Comparison of ENCODE assay signal across 8 cellular contexts in the genomic region with DNA sequence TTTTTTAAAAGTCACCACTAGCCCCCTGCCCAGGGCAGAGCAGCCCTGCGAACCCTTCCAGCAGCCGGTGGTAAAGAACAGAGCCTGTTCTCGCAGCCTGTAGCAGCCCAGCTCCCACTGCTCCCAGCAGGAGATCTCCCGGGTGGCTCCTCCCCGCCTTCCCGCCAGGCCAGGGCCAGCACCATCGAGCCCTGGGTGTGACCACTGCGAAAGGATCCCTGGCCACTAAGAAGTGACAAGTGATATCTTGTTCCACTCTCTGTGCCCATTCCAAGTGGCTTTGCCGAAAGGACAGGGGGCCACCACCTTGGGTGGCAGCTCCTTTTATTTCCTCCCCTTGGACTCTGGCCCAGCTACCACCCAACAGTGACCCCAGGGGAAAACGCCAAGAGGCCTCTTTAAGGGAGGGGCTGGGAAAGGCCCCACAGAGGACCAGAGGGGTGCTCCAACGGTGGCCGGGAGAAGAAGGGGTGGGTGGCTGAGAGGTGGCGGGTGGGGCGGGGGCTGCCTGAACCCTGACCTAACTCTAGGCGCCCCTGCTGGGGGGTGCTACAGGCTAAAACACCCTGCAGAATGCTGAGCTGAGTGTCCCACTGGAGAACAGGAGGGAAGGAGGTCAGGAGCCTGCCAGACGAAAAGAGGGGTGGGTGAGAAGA. TPM values are rescaled to one million over a fixed set of nuclear protein-coding genes. Genes with fewer than 3 reads are reported as not detected.
DNase-seq lines count a peak whose midpoint lies in the region; ATAC-seq and TF ChIP-seq lines count a peak whose summit lies in the region.

No MANE protein-coding gene starts in this region.

- CTCF ChIA-PET in activated CD4-positive, alpha-beta memory T cell treated with anti-CD3 and anti-CD28 coated beads for 36 hours (lab: Charles Lee): interaction anchor here (0.6 to 1.8 kb wide), 3 partner anchors 24 to 128 kb away, joined by 3 to 11 read pairs (median 3); no protein-coding TSS in a partner anchor

- no peaks in the 10 kb centered on the region; the same call in 1 of the 2 replicates for H3K79me2 ChIP-seq in H9 (ENCODE audit: insufficient read depth, low read length)

- POLR2A ChIA-PET in activated CD4-positive, alpha-beta memory T cell treated with anti-CD3 and anti-CD28 coated beads for 36 hours (lab: Charles Lee): interaction anchor here (0.8 to 3.3 kb wide), 2 partner anchors 13 to 24 kb away, joined by 3 to 19 read pairs; no protein-coding TSS in a partner anchor

- H3K9me3 ChIP-seq in H9 (ENCODE audit: control insufficient read depth, low read depth, low read length): no peaks in the 10 kb centered on the region
- H3K9me3 ChIP-seq in heart right ventricle: no peaks in the 10 kb centered on the region
- no peaks in the 10 kb centered on the region for H3K9me3 ChIP-seq in sigmoid colon

- peak; percentile 15 to 70 (median 50) for ATAC-seq in heart right ventricle
- no peak for ATAC-seq in omental fat pad (ENCODE audit: low FRiP score)
- ATAC-seq in GM18870 (IDR thresholded peaks at IDR 0.05; ENCODE audit: unreplicated experiment): no peak

- no peak overlapping the region for H3T11ph ChIP-seq in H9 (ENCODE audit: low read length)

- no peak overlapping the region for H4K5ac ChIP-seq in H9 (ENCODE audit: insufficient read length, low read depth, low read length)

- no peak overlapping the region for H3K9ac ChIP-seq in H9 (ENCODE audit: extremely low read depth, insufficient read length, low read length)

- H2BK15ac ChIP-seq in H9 (ENCODE audit: low read depth, low read length): no peak overlapping the region

- H3K36me3 Mint-ChIP-seq in H9 (ENCODE audit: insufficient read depth in 1 of 3, low read depth in 3 of 3): no peaks in the 10 kb centered on the region
- peaks cover 2% of the 10 kb centered on the region for H3K36me3 Mint-ChIP-seq in activated CD4-positive, alpha-beta memory T cell treated with anti-CD3 and anti-CD28 coated beads for 36 hours

- H4K20me1 ChIP-seq in H9 (ENCODE audit: control insufficient read depth, insufficient read depth, insufficient read length): peaks cover 6% of the 10 kb centered on the region

- intact Hi-C loops in activated CD4-positive, alpha-beta memory T cell treated with anti-CD3 and anti-CD28 coated beads for 36 hours (cut with micrococcal nuclease): no loop called here
- intact Hi-C loops in heart right ventricle (cut with DNase I) (loop anchor here in 1 of 10 donors (5.0 kb wide), 1 partner anchor 41 kb away; no protein-coding TSS in a partner anchor), sigmoid colon (cut with DNase I) (loop anchor here (5.0 kb wide), 1 partner anchor 454 kb away; a partner anchor contains a TSS)

- no peak overlapping the region for H2BK120ac ChIP-seq in H9 (ENCODE audit: low read depth, low read length, poor library complexity, severe bottlenecking)

- H2AFZ ChIP-seq in H9 (ENCODE audit: low read length): no peak overlapping the region

- no peak overlapping the region for H3K18ac ChIP-seq in H9 (ENCODE audit: insufficient read length, low read depth, low read length)

- H3K27ac ChIP-seq in H9 (ENCODE audit: insufficient read length, low read depth, low read length) (no peak overlapping the region), heart right ventricle (peak overlapping the region; percentile 93 to 99 (median 96)), sigmoid colon (peak overlapping the region; percentile 97 to 98 (median 98))

- no peak overlapping the region for H3K14ac ChIP-seq in H9 (ENCODE audit: insufficient read depth, low read length)

- peak overlapping the region; percentile 60 to 77 for H3K4me3 Mint-ChIP-seq in H9
- H3K4me3 Mint-ChIP-seq in activated CD4-positive, alpha-beta memory T cell treated with anti-CD3 and anti-CD28 coated beads for 36 hours: peak overlapping the region; percentile 76

- no peak overlapping the region for H3K23ac ChIP-seq in H9 (ENCODE audit: insufficient read length, low read depth, low read length)

- H4K91ac ChIP-seq in H9 (ENCODE audit: insufficient read length, low read depth, low read length): no peak overlapping the region

- H3K4me1 Mint-ChIP-seq in H9: peaks cover 19 to 38% of the 10 kb centered on the region in 2 experiments
- peaks cover 19% of the 10 kb centered on the region for H3K4me1 Mint-ChIP-seq in activated CD4-positive, alpha-beta memory T cell treated with anti-CD3 and anti-CD28 coated beads for 36 hours (ENCODE audit: low read depth)

- DNase-seq in H9 (no peak), heart right ventricle (peak in 1 of 2 donors; percentile 62), sigmoid colon (no peak), omental fat pad (ENCODE audit: low spot score) (no peak)
- no peak for DNase-seq in activated CD4-positive, alpha-beta memory T cell treated with anti-CD3 and anti-CD28 coated beads for 36 hours
- no peak for DNase-seq in stimulated activated CD4-positive, alpha-beta T cell treated with anti-CD3 and anti-CD28 coated beads, Interleukin-4, amount 100 ng/mL, for 1 hour
- no peak for DNase-seq in stimulated activated CD8-positive, alpha-beta memory T cell treated with anti-CD3 and anti-CD28 coated beads, Interleukin-4, amount 100 ng/mL, for 48 hours

- no peaks in the 10 kb centered on the region for H3K4me1 ChIP-seq in H9 (ENCODE audit: insufficient read depth, low read length)
- H3K4me1 ChIP-seq in heart right ventricle: peaks cover 22 to 71% (median 67%) of the 10 kb centered on the region in 9 donors
- H3K4me1 ChIP-seq in sigmoid colon: peaks cover 0 to 68% (median 66%) of the 10 kb centered on the region in 4 donors

- H3K4me3 ChIP-seq in heart right ventricle: peak overlapping the region; percentile 68 to 94 (median 86)
- peak overlapping the region; percentile 75 to 95 (median 90) for H3K4me3 ChIP-seq in sigmoid colon

- no peak overlapping the region for H2BK20ac ChIP-seq in H9 (ENCODE audit: low read depth, low read length, poor library complexity, severe bottlenecking)

- no peak overlapping the region for H2BK5ac ChIP-seq in H9 (ENCODE audit: insufficient read length, low read length)

- H3K27me3 ChIP-seq in H9 (ENCODE audit: insufficient read depth, low read length) (peaks cover 3% of the 10 kb centered on the region; the same call in 1 of the 2 replicates), heart right ventricle (peaks cover 0 to 2% (median 0%) of the 10 kb centered on the region in 7 donors), sigmoid colon (no peaks in the 10 kb centered on the region)

- no peaks in the 10 kb centered on the region for H3K9me3 Mint-ChIP-seq in H9
- no peaks in the 10 kb centered on the region for H3K9me3 Mint-ChIP-seq in activated CD4-positive, alpha-beta memory T cell treated with anti-CD3 and anti-CD28 coated beads for 36 hours

- no peaks in the 10 kb centered on the region for H3K79me1 ChIP-seq in H9 (ENCODE audit: insufficient read depth, low read depth, low read length, poor library complexity, severe bottlenecking)

- no peak overlapping the region for H3K56ac ChIP-seq in H9 (ENCODE audit: insufficient read length, low read depth, low read length)

- TF ChIP-seq POLR2A in sigmoid colon (IDR thresholded peaks at IDR 0.05): no peak

- H3K23me2 ChIP-seq in H9 (ENCODE audit: insufficient read length, low read depth, low read length, poor library complexity, severe bottlenecking): peaks cover 4% of the 10 kb centered on the region

- peaks cover 34% of the 10 kb centered on the region for H3K27me3 Mint-ChIP-seq in H9 (ENCODE audit: low read depth)
- no peaks in the 10 kb centered on the region for H3K27me3 Mint-ChIP-seq in activated CD4-positive, alpha-beta memory T cell treated with anti-CD3 and anti-CD28 coated beads for 36 hours

- WGBS in H9 (ENCODE audit: extremely low coverage, insufficient read length, low lambda C conversion rate): no CpG with 5 or more reads among the region's 16 CpGs
- 18 to 27% methylated on average over 16 of the region's 16 CpGs for WGBS in heart right ventricle, 2 donors
- 23 to 53% methylated on average over 16 of the region's 16 CpGs for WGBS in sigmoid colon, 2 donors

- H3K36me3 ChIP-seq in heart right ventricle (peaks cover 0 to 12% (median 0%) of the 10 kb centered on the region in 9 donors), sigmoid colon (no peaks in the 10 kb centered on the region)

- no peak overlapping the region for H4K8ac ChIP-seq in H9 (replicated peaks; ENCODE audit: insufficient read length, low read depth, low read length)

- TF ChIP-seq CTCF in H9 (conservative IDR thresholded peaks at IDR 0.05): no peak
- TF ChIP-seq CTCF in heart right ventricle (IDR thresholded peaks at IDR 0.05): no peak
- TF ChIP-seq CTCF in sigmoid colon (IDR thresholded peaks at IDR 0.05): no peak
- no peak for TF ChIP-seq CTCF in omental fat pad (IDR thresholded peaks at IDR 0.05)

- no peak overlapping the region for H2BK12ac ChIP-seq in H9 (ENCODE audit: insufficient read length, low read depth, low read length)

- TF ChIP-seq EP300 in sigmoid colon (IDR thresholded peaks at IDR 0.05): no peak

- no peak overlapping the region for H3K4ac ChIP-seq in H9 (ENCODE audit: low read depth, low read length)

- H3K27ac Mint-ChIP-seq in H9: no peak overlapping the region; a peak in 1 of 7 replicates
- H3K27ac Mint-ChIP-seq in activated CD4-positive, alpha-beta memory T cell treated with anti-CD3 and anti-CD28 coated beads for 36 hours: peak overlapping the region; percentile 45

- no peak overlapping the region for H2AK5ac ChIP-seq in H9 (ENCODE audit: insufficient read length, low read length)

- H3K4me2 ChIP-seq in H9 (ENCODE audit: insufficient read depth, insufficient read length, low read length): peak overlapping the region; percentile 55

RNA-seq across cellular contexts. Expression of a gene that starts 1.6 kb away (rescaled TPM):
- total RNA-seq in H9 (2021) (11.5 TPM in 2 replicates), heart right ventricle (10 to 100 TPM; 32.0 to 55.1 (median 41.1) TPM), sigmoid colon (10 to 100 TPM; 41.6 to 80.0 (median 65.4) TPM), omental fat pad (10 to 100 TPM; 22.9 to 37.6 (median 24.8) TPM)
- 1 to 10 TPM; 8.1 to 8.5 TPM for total RNA-seq in activated CD4-positive, alpha-beta memory T cell treated with anti-CD3 and anti-CD28 coated beads for 36 hours
- polyA plus RNA-seq in heart right ventricle (10 to 100 TPM; 15.6 to 16.5 TPM), sigmoid colon (10 to 100 TPM in 1 of 3 donors, 1 to 10 TPM in 2; 3.6 to 14.3 (median 5.1) TPM)

RNA-seq across cellular contexts. Expression of a gene that starts 25.2 kb away (rescaled TPM):
- total RNA-seq in H9 (2021): 48.1 and 48.3 TPM in 2 replicates
- total RNA-seq in activated CD4-positive, alpha-beta memory T cell treated with anti-CD3 and anti-CD28 coated beads for 36 hours: 10 to 100 TPM; 28.0 to 28.4 TPM
- total RNA-seq in heart right ventricle: 10 to 100 TPM; 12.7 to 24.3 (median 15.4) TPM
- polyA plus RNA-seq in heart right ventricle: 10 to 100 TPM in 1 of 2 donors, 1 to 10 TPM in 1; 9.7 to 26.4 TPM
- 10 to 100 TPM; 23.7 to 35.6 (median 30.2) TPM for total RNA-seq in sigmoid colon
- polyA plus RNA-seq in sigmoid colon: 10 to 100 TPM; 25.4 to 48.4 (median 27.6) TPM
- total RNA-seq in omental fat pad: 10 to 100 TPM; 23.8 to 31.1 (median 28.4) TPM

Comparison
In these comparisons a context has a peak if more than half of its experiments do, and no peak if none do; other contexts are left out.
1. ATAC-seq: peak in heart right ventricle (8 of 8); none in omental fat pad (single experiment) and GM18870 (single experiment).